In the genomic region with DNA sequence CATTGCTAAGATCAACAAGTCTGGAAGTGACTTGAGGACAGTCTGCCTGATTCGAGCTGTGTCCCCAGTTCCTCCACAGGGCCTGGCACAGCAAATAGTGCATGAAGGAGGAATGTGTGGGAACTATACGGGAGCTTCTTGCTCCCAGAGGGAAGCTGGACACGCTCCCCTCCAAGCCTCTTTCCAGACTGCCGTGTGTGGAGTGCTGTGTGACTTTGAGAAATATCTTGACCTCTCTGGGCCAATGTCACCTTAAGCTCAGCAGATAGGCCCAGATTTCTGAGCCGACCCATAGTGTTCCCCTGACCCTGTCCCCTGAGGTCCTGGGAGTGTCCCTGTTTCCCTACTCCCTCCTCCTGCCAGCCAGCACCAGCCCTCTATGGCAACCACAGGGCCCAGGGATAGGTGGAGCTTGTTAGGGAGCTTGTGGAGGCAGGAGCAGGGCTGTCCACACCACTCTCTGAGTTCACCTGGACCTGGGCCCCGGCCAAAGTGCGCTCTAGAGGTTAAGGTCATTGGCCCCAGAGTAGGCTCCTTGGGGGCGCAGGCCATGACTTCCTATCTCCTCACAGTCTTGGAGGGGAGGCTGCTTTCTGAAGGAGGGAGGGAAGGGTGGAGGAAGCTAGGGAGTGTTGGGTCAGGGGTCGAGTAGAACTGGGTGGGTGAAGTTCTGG, we compare ENCODE assay signal across 1 cellular context.
TF ChIP-seq lines count a peak whose summit lies in the region.

No MANE protein-coding gene starts in this region.

TF ChIP-seq in GM12878, 131 proteins besides CTCF, POLR2A, EP300 and RAD21:
- TF ChIP-seq SMARCA5 (IDR thresholded peaks at IDR 0.05), result peak; percentile 88
- TF ChIP-seq CHD1 (IDR thresholded peaks at IDR 0.05; ENCODE audit: low read depth, low read length), result 0 out of 2 replicates have a peak, but pooled peaks have one; percentile 66
- TF ChIP-seq NFXL1 (IDR thresholded peaks at IDR 0.05; ENCODE audit: borderline replicate concordance), result peak; percentile 75; the same call in 1 of the 2 replicates
- TF ChIP-seq ZNF217 (IDR thresholded peaks at IDR 0.05), result peak; percentile 67; the same call in 1 of the 2 replicates
- TF ChIP-seq BACH1 (IDR thresholded peaks at IDR 0.05; ENCODE audit: borderline replicate concordance), result no peak
- 0 out of 2 replicates have a peak, but pooled peaks have one; percentile 12 for TF ChIP-seq TARDBP (IDR thresholded peaks at IDR 0.05; ENCODE audit: borderline replicate concordance)
- TF ChIP-seq SUZ12 (IDR thresholded peaks at IDR 0.05; ENCODE audit: unreplicated experiment), result no peak
- TF ChIP-seq, protein P1, sequence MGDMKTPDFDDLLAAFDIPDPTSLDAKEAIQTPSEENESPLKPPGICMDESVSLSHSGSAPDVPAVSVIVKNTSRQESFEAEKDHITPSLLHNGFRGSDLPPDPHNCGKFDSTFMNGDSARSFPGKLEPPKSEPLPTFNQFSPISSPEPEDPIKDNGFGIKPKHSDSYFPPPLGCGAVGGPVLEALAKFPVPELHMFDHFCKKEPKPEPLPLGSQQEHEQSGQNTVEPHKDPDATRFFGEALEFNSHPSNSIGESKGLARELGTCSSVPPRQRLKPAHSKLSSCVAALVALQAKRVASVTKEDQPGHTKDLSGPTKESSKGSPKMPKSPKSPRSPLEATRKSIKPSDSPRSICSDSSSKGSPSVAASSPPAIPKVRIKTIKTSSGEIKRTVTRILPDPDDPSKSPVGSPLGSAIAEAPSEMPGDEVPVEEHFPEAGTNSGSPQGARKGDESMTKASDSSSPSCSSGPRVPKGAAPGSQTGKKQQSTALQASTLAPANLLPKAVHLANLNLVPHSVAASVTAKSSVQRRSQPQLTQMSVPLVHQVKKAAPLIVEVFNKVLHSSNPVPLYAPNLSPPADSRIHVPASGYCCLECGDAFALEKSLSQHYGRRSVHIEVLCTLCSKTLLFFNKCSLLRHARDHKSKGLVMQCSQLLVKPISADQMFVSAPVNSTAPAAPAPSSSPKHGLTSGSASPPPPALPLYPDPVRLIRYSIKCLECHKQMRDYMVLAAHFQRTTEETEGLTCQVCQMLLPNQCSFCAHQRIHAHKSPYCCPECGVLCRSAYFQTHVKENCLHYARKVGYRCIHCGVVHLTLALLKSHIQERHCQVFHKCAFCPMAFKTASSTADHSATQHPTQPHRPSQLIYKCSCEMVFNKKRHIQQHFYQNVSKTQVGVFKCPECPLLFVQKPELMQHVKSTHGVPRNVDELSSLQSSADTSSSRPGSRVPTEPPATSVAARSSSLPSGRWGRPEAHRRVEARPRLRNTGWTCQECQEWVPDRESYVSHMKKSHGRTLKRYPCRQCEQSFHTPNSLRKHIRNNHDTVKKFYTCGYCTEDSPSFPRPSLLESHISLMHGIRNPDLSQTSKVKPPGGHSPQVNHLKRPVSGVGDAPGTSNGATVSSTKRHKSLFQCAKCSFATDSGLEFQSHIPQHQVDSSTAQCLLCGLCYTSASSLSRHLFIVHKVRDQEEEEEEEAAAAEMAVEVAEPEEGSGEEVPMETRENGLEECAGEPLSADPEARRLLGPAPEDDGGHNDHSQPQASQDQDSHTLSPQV (IDR thresholded peaks at IDR 0.05), result no peak
- no peak for TF ChIP-seq ZNF384 (IDR thresholded peaks at IDR 0.05; ENCODE audit: borderline replicate concordance, low read depth, low read length)
- no peak for TF ChIP-seq RBBP5 (conservative IDR thresholded peaks at IDR 0.05)
- TF ChIP-seq MTA3 (IDR thresholded peaks at IDR 0.05; ENCODE audit: borderline replicate concordance, low read length), result no peak
- TF ChIP-seq NR2F1 (conservative IDR thresholded peaks at IDR 0.05), result peak; percentile 59; the same call in 1 of the 2 replicates
- TF ChIP-seq KLF5 (IDR thresholded peaks at IDR 0.05; ENCODE audit: partially characterized antibody), result no peak
